ENCODE assay signal across 1 cellular context in the genomic region with DNA sequence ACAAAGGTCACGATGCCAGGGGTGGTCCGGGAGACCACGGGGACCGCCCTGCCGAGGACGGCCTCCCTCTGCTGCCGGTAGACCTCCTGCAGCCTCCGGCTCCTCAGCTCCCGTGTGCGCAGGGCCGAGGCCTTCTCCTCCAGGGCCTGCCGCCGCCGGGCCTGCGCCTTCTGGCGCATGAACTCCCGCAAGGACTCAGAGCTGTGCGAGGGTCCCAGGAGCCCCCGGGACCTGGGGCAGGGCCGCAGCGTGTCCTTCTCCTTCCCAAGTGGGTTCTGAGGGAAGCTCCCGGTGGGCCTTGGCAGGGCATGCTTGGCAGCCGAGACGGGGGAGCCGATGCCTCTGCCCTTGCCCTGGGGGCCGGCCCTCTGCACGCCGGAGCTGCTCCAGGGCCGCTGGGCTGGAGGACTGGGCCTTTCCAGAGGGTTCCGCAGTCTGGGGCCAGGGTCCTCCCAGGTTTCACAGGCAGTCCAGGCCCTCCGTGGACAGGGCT.
TF ChIP-seq lines count a peak whose summit lies in the region.

No MANE protein-coding gene starts in this region.

TF ChIP-seq in H1, 55 proteins besides CTCF, POLR2A, EP300 and RAD21:
- TF ChIP-seq JUND (IDR thresholded peaks at IDR 0.05; ENCODE audit: low read length), result no peak
- TF ChIP-seq YY1 (IDR thresholded peaks at IDR 0.05; ENCODE audit: low read depth, low read length), result no peak
- no peak for TF ChIP-seq CHD2 (IDR thresholded peaks at IDR 0.05; ENCODE audit: low read length)
- no peak for TF ChIP-seq PHF8 (conservative IDR thresholded peaks at IDR 0.05; ENCODE audit: low read depth, low read length)
- TF ChIP-seq BCL11A (IDR thresholded peaks at IDR 0.05; ENCODE audit: low read depth in 2 of 2, low read length in 2 of 2), result no peak
- TF ChIP-seq KDM4A (IDR thresholded peaks at IDR 0.05; ENCODE audit: low read depth, low read length, severe bottlenecking), result no peak
- TF ChIP-seq SP2 (IDR thresholded peaks at IDR 0.05; ENCODE audit: low read length), result no peak
- TF ChIP-seq RFX5 (IDR thresholded peaks at IDR 0.05; ENCODE audit: borderline replicate concordance, low read depth, low read length), result no peak
- TF ChIP-seq POU5F1 (IDR thresholded peaks at IDR 0.05; ENCODE audit: low read depth, low read length), result no peak
- no peak for TF ChIP-seq NRF1 (IDR thresholded peaks at IDR 0.05; ENCODE audit: low read depth, low read length)
- TF ChIP-seq TEAD4 (IDR thresholded peaks at IDR 0.05; ENCODE audit: low read depth, low read length), result no peak
- TF ChIP-seq, protein P1, sequence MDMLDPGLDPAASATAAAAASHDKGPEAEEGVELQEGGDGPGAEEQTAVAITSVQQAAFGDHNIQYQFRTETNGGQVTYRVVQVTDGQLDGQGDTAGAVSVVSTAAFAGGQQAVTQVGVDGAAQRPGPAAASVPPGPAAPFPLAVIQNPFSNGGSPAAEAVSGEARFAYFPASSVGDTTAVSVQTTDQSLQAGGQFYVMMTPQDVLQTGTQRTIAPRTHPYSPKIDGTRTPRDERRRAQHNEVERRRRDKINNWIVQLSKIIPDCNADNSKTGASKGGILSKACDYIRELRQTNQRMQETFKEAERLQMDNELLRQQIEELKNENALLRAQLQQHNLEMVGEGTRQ (IDR thresholded peaks at IDR 0.05; ENCODE audit: low read length), result no peak
- TF ChIP-seq EZH2 (IDR thresholded peaks at IDR 0.05; ENCODE audit: low read depth, low read length, severe bottlenecking), result no peak
- TF ChIP-seq MAFK (IDR thresholded peaks at IDR 0.05; ENCODE audit: low read depth, low read length), result no peak
- no peak for TF ChIP-seq SP1 (IDR thresholded peaks at IDR 0.05; ENCODE audit: low read depth, low read length)
- TF ChIP-seq HDAC6 (IDR thresholded peaks at IDR 0.05; ENCODE audit: low read depth, low read length), result no peak
- TF ChIP-seq, protein P2, sequence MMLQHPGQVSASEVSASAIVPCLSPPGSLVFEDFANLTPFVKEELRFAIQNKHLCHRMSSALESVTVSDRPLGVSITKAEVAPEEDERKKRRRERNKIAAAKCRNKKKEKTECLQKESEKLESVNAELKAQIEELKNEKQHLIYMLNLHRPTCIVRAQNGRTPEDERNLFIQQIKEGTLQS (IDR thresholded peaks at IDR 0.05; ENCODE audit: insufficient read depth, low read depth, low read length), result no peak
- no peak for TF ChIP-seq GABPA (IDR thresholded peaks at IDR 0.05; ENCODE audit: borderline replicate concordance, insufficient read depth, low read length)
- TF ChIP-seq CEBPB (IDR thresholded peaks at IDR 0.05; ENCODE audit: low read depth, low read length), result no peak
